Comparison of ENCODE assay signal across 1 cellular context in the genomic region with DNA sequence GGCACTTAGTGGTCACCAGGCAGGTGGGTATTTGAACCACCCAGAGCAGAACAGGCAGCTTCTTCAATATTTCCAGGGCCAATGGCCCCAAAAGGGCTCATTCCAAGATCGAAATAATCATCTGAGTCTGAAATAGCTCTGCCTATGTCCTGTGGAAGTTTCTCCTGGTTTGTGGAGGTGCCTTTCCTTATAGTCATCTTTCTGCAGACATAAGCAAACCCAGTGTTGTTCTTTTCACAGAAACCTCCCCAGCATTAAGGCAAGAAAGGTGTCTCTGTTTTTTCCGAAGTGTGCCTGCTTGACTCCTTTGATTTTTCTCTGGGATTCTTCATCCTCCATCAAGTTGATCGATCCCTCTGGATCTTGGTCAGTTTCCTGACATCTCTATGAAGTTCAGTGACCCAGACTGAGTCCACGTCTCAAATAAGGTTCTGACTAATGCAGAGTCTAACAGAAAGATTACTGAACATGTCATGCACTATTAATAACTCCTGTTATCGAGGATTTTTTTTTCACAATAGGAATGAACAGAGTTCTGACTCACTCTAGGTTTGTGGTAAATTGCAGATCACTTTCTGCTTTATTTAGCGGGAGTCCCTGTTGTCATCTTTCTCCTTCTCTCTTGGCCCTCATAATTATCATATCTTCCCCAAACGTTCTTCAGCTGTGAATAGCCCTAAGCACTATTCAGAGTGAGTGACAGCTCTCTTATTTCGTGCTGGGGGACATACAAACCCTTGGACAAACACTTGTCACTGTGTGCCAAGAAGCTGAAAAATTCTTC.
TF ChIP-seq lines count a peak whose summit lies in the region.

No MANE protein-coding gene starts in this region.

TF ChIP-seq in K562, 482 proteins besides CTCF, POLR2A, EP300 and RAD21 (continued from another document):
- no peak for TF ChIP-seq ZNF277 (CRISPR knock-in tag; IDR thresholded peaks at IDR 0.05; ENCODE audit: borderline replicate concordance)
- no peak for TF ChIP-seq CCAR2 (IDR thresholded peaks at IDR 0.05; ENCODE audit: low read depth, low read length)
- no peak for TF ChIP-seq POLR3G (IDR thresholded peaks at IDR 0.05; ENCODE audit: extremely low read depth, insufficient read length, insufficient replicate concordance)
- TF ChIP-seq, protein P1, sequence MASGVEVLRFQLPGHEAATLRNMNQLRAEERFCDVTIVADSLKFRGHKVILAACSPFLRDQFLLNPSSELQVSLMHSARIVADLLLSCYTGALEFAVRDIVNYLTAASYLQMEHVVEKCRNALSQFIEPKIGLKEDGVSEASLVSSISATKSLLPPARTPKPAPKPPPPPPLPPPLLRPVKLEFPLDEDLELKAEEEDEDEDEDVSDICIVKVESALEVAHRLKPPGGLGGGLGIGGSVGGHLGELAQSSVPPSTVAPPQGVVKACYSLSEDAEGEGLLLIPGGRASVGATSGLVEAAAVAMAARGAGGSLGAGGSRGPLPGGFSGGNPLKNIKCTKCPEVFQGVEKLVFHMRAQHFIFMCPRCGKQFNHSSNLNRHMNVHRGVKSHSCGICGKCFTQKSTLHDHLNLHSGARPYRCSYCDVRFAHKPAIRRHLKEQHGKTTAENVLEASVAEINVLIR (CRISPR knock-in tag; IDR thresholded peaks at IDR 0.05): no peak
- TF ChIP-seq CEBPG (CRISPR knock-in tag; IDR thresholded peaks at IDR 0.05): no peak
- TF ChIP-seq CEBPG (tag; conservative IDR thresholded peaks at IDR 0.05 in 1 of 2, IDR thresholded peaks at IDR 0.05 in 1 of 2): peak in 1 of 2 experiments; percentile 43; a peak in 1 of 4 replicates
- TF ChIP-seq CAMTA2 (CRISPR knock-in tag; conservative IDR thresholded peaks at IDR 0.05): no peak
- peak; percentile 59; the same call in 1 of the 2 replicates for TF ChIP-seq SMARCE1 (IDR thresholded peaks at IDR 0.05)
- no peak for TF ChIP-seq CLOCK (CRISPR knock-in tag; IDR thresholded peaks at IDR 0.05; ENCODE audit: borderline replicate concordance)
- TF ChIP-seq ATF6 (CRISPR knock-in tag; IDR thresholded peaks at IDR 0.05): no peak
- TF ChIP-seq TAL1 (IDR thresholded peaks at IDR 0.05): no peak
- TF ChIP-seq GATA2 (CRISPR knock-in tag; IDR thresholded peaks at IDR 0.05): no peak
- no peak for TF ChIP-seq HOXB6 (CRISPR knock-in tag; IDR thresholded peaks at IDR 0.05; ENCODE audit: borderline replicate concordance)
- TF ChIP-seq SLC30A9 (CRISPR knock-in tag; IDR thresholded peaks at IDR 0.05): no peak
- no peak for TF ChIP-seq NR1H2 (CRISPR knock-in tag; IDR thresholded peaks at IDR 0.05)
